ENCODE assay signal across 1 cellular context in genomic region chr16:88770459-88771293, GRCh38.
TF ChIP-seq lines count a peak whose summit lies in the region.

No MANE protein-coding gene starts in this region.

TF ChIP-seq in HepG2, 621 proteins besides CTCF, POLR2A, EP300 and RAD21 (continued from another document and continues in another):
- TF ChIP-seq ZNF318 (CRISPR knock-in tag; IDR thresholded peaks at IDR 0.05) (no peak), SETDB1 (CRISPR knock-in tag; IDR thresholded peaks at IDR 0.05; ENCODE audit: borderline replicate concordance) (no peak), AKAP8 (CRISPR knock-in tag; IDR thresholded peaks at IDR 0.05) (peak; percentile 80; the same call in 1 of the 2 replicates), SIX4 (CRISPR knock-in tag; IDR thresholded peaks at IDR 0.05) (no peak), ZBTB33 (CRISPR knock-in tag; IDR thresholded peaks at IDR 0.05) (peak; percentile 61; the same call in 1 of the 2 replicates), REL (CRISPR knock-in tag; conservative IDR thresholded peaks at IDR 0.05) (no peak), ZBTB7B (CRISPR knock-in tag; IDR thresholded peaks at IDR 0.05) (peak; percentile 91), NFKB2 (CRISPR knock-in tag; IDR thresholded peaks at IDR 0.05; ENCODE audit: borderline replicate concordance) (no peak; the same call in 1 of the 2 replicates), ZFP1 (CRISPR knock-in tag; IDR thresholded peaks at IDR 0.05) (no peak), KDM2A (CRISPR knock-in tag; IDR thresholded peaks at IDR 0.05; ENCODE audit: borderline replicate concordance, low read depth) (peak; percentile 64; the same call in 1 of the 2 replicates), SOX13 (IDR thresholded peaks at IDR 0.05) (no peak), SOX13 (CRISPR knock-in tag; conservative IDR thresholded peaks at IDR 0.05 in 1 of 2, IDR thresholded peaks at IDR 0.05 in 1 of 2) (peak in 1 of 2 experiments; percentile 29; a peak in 2 of 4 replicates), USF2 (IDR thresholded peaks at IDR 0.05; ENCODE audit: low read depth, low read length) (no peak), USF2 (CRISPR knock-in tag; IDR thresholded peaks at IDR 0.05; ENCODE audit: borderline replicate concordance) (0 out of 2 replicates have a peak, but pooled peaks have one; percentile 23), ZNF570 (CRISPR knock-in tag; IDR thresholded peaks at IDR 0.05; ENCODE audit: borderline replicate concordance) (no peak), HOXA3 (CRISPR knock-in tag; IDR thresholded peaks at IDR 0.05) (peak; percentile 40; the same call in 1 of the 2 replicates), ISX (CRISPR knock-in tag; conservative IDR thresholded peaks at IDR 0.05) (no peak), RXRA (CRISPR knock-in tag; IDR thresholded peaks at IDR 0.05) (peak; percentile 61; the same call in 1 of the 2 replicates), SIN3B (IDR thresholded peaks at IDR 0.05; ENCODE audit: low read length) (no peak), ATM (IDR thresholded peaks at IDR 0.05; ENCODE audit: borderline replicate concordance) (no peak), HNF4A (CRISPR knock-in tag; IDR thresholded peaks at IDR 0.05) (peak; percentile 68), ZFX (CRISPR knock-in tag; IDR thresholded peaks at IDR 0.05; ENCODE audit: low read depth) (peak; percentile 52; the same call in 1 of the 2 replicates), CSRNP2 (CRISPR knock-in tag; conservative IDR thresholded peaks at IDR 0.05; ENCODE audit: low read depth) (no peak), ELF3 (CRISPR knock-in tag; IDR thresholded peaks at IDR 0.05) (0 out of 2 replicates have a peak, but pooled peaks have one; percentile 14), ZNF616 (CRISPR knock-in tag; IDR thresholded peaks at IDR 0.05; ENCODE audit: low read depth) (no peak), FIP1L1 (IDR thresholded peaks at IDR 0.05; ENCODE audit: borderline replicate concordance, insufficient read depth, low read depth, low read length) (no peak), CBFB (CRISPR knock-in tag; IDR thresholded peaks at IDR 0.05) (no peak; the same call in 1 of the 2 replicates), ZFP82 (CRISPR knock-in tag; IDR thresholded peaks at IDR 0.05; ENCODE audit: borderline replicate concordance) (no peak), BRD4 (CRISPR knock-in tag; IDR thresholded peaks at IDR 0.05) (no peak), ZFP36L1 (CRISPR knock-in tag; IDR thresholded peaks at IDR 0.05) (no peak), ZSCAN12 (CRISPR knock-in tag; IDR thresholded peaks at IDR 0.05) (no peak), CREM (IDR thresholded peaks at IDR 0.05) (peak; percentile 30; the same call in 1 of the 2 replicates), CREM (CRISPR knock-in tag; IDR thresholded peaks at IDR 0.05) (no peak), ZNF749 (CRISPR knock-in tag; IDR thresholded peaks at IDR 0.05; ENCODE audit: borderline replicate concordance) (no peak), SP4 (CRISPR knock-in tag; IDR thresholded peaks at IDR 0.05) (peak; percentile 44; the same call in 1 of the 2 replicates), ZNF891 (CRISPR knock-in tag; IDR thresholded peaks at IDR 0.05) (peak; percentile 79; the same call in 1 of the 2 replicates), HMGXB4 (CRISPR knock-in tag; IDR thresholded peaks at IDR 0.05; ENCODE audit: borderline replicate concordance in 1 of 2, low read depth in 1 of 2) (0 out of 4 replicates have a peak, but pooled peaks of 1 of the 2 experiments have one; percentile 13), GATA4 (IDR thresholded peaks at IDR 0.05; ENCODE audit: borderline replicate concordance, low read depth) (no peak), PRMT3 (CRISPR knock-in tag; IDR thresholded peaks at IDR 0.05; ENCODE audit: borderline replicate concordance, low read depth) (no peak), NCOR1 (IDR thresholded peaks at IDR 0.05; ENCODE audit: borderline replicate concordance, low read length) (no peak), PCBP2 (optimal IDR thresholded peaks at IDR 0.05; ENCODE audit: low read depth, low read length, poor library complexity, severe bottlenecking) (no peak), TEAD2 (CRISPR knock-in tag; IDR thresholded peaks at IDR 0.05) (no peak), POLR2G (IDR thresholded peaks at IDR 0.05; ENCODE audit: low read depth, low read length) (no peak), ZNF430 (CRISPR knock-in tag; IDR thresholded peaks at IDR 0.05) (peak; percentile 48; the same call in 1 of the 2 replicates), ZNF446 (CRISPR knock-in tag; IDR thresholded peaks at IDR 0.05) (no peak), GLI4 (CRISPR knock-in tag; IDR thresholded peaks at IDR 0.05; ENCODE audit: borderline replicate concordance) (no peak), IRF9 (CRISPR knock-in tag; IDR thresholded peaks at IDR 0.05; ENCODE audit: borderline replicate concordance) (peak; percentile 50; the same call in 1 of the 2 replicates), YEATS4 (CRISPR knock-in tag; IDR thresholded peaks at IDR 0.05; ENCODE audit: borderline replicate concordance) (no peak), ZNF230 (CRISPR knock-in tag; IDR thresholded peaks at IDR 0.05) (no peak), AGO1 (IDR thresholded peaks at IDR 0.05; ENCODE audit: low read depth, low read length, poor library complexity, severe bottlenecking) (peak; percentile 19), ZNF670 (CRISPR knock-in tag; IDR thresholded peaks at IDR 0.05; ENCODE audit: borderline replicate concordance) (no peak)
